14 cellular contexts compared by ENCODE assay signal in the genomic region with DNA sequence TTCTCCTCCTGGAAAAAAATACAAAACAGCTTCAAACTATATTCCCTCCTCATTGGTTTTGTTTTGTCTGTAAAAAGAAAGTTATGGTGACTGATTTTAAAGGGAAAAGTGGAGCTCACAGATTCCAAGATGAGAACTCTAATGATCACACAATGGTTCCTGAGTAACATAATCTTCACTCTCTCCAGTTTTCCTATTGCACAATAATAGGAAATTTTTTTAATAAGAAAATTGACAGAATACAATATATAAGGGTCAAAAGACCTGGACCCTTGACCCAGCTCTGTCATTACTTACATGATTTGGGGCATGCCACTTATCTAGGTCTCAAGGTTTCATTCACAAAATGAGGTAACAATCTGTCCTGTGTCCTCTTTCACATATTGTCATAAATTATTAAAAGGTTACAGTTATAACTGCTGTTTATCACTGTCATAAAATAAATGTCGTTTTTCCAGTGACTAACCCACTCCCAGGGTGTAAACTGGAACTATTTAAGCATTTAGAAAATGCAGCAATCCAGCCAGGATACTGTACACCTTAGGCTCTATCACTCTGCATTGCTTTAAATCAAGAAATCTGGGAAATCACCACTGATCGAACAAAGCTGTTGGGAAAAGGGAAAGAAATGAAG. TPM values are rescaled to one million over a fixed set of nuclear protein-coding genes. Genes with fewer than 3 reads are reported as not detected.
DNase-seq lines count a peak whose midpoint lies in the region; ATAC-seq lines count a peak whose summit lies in the region.
"Had no signal": no experiment of that assay in that cellular context is flagged by ENCODE, and none has a peak within 500 bp of the region (broad histone marks: within the 10 kb centered on the region; RNA-seq: fewer than 3 reads in every experiment).

No MANE protein-coding gene starts in this region.

- peaks cover 11% of the 10 kb centered on the region for H3K36me3 ChIP-seq in SK-N-MC (ENCODE audit: insufficient read depth, low read length)
- H3K36me3 ChIP-seq in effector memory CD4-positive, alpha-beta T cell (ENCODE audit: control insufficient read depth, insufficient read depth, low read length) = peaks cover 21% of the 10 kb centered on the region

- H3K4me1 Mint-ChIP-seq in activated CD4-positive, alpha-beta T cell treated with anti-CD3 and anti-CD28 coated beads, Interleukin-2, amount 10 ng/mL, durations not matched to agents 24 days and 14 days = peaks cover 58% of the 10 kb centered on the region
- H3K4me1 Mint-ChIP-seq in stimulated activated effector memory CD8-positive, alpha-beta T cell treated with anti-CD3 and anti-CD28 coated beads, Interleukin-12 subunit alpha, Interleukin-12 subunit beta, amount 100 ng/mL, for 72 hours = peaks cover 72% of the 10 kb centered on the region

- H3K36me3 Mint-ChIP-seq in activated CD4-positive, alpha-beta T cell treated with anti-CD3 and anti-CD28 coated beads, Interleukin-2, amount 10 ng/mL, durations not matched to agents 24 days and 14 days (ENCODE audit: low read depth) = peaks cover 27% of the 10 kb centered on the region
- H3K36me3 Mint-ChIP-seq in stimulated activated effector memory CD8-positive, alpha-beta T cell treated with anti-CD3 and anti-CD28 coated beads, Interleukin-12 subunit alpha, Interleukin-12 subunit beta, amount 100 ng/mL, for 72 hours = peaks cover 24% of the 10 kb centered on the region

- ATAC-seq in stimulated activated effector memory CD8-positive, alpha-beta T cell treated with anti-CD3 and anti-CD28 coated beads, Interleukin-12 subunit alpha, Interleukin-12 subunit beta, amount 100 ng/mL, for 72 hours = no peak
- ATAC-seq in HG02852 (IDR thresholded peaks at IDR 0.05; ENCODE audit: unreplicated experiment) = no peak

- H3K4me1 ChIP-seq in effector memory CD4-positive, alpha-beta T cell (ENCODE audit: control insufficient read depth, insufficient read depth, low read length, poor library complexity, severe bottlenecking) = peaks cover 46% of the 10 kb centered on the region

- no peaks in the 10 kb centered on the region for H3K27me3 Mint-ChIP-seq in activated CD4-positive, alpha-beta T cell treated with anti-CD3 and anti-CD28 coated beads, Interleukin-2, amount 10 ng/mL, durations not matched to agents 24 days and 14 days

- intact Hi-C loops in activated CD4-positive, alpha-beta T cell treated with anti-CD3 and anti-CD28 coated beads, Interleukin-2, amount 10 ng/mL, durations not matched to agents 24 days and 14 days (cut with micrococcal nuclease) = loop anchor here (2.0 to 10.0 kb wide), 2 partner anchors 14 to 338 kb away; no protein-coding TSS in a partner anchor

- H3K4me3 Mint-ChIP-seq in activated CD4-positive, alpha-beta T cell treated with anti-CD3 and anti-CD28 coated beads, Interleukin-2, amount 10 ng/mL, durations not matched to agents 24 days and 14 days = peak overlapping the region; percentile 68
- peak overlapping the region; percentile 81 for H3K4me3 Mint-ChIP-seq in stimulated activated effector memory CD8-positive, alpha-beta T cell treated with anti-CD3 and anti-CD28 coated beads, Interleukin-12 subunit alpha, Interleukin-12 subunit beta, amount 100 ng/mL, for 72 hours

- H3K27ac Mint-ChIP-seq in activated CD4-positive, alpha-beta T cell treated with anti-CD3 and anti-CD28 coated beads, Interleukin-2, amount 10 ng/mL, durations not matched to agents 24 days and 14 days = peak overlapping the region; percentile 50
- H3K27ac Mint-ChIP-seq in stimulated activated effector memory CD8-positive, alpha-beta T cell treated with anti-CD3 and anti-CD28 coated beads, Interleukin-12 subunit alpha, Interleukin-12 subunit beta, amount 100 ng/mL, for 72 hours = peak overlapping the region; percentile 88
- H3K27ac Mint-ChIP-seq: nephron had no signal

- peak overlapping the region; percentile 48; the same call in 1 of the 2 replicates for H3K27ac ChIP-seq in SK-N-MC
- H3K27ac ChIP-seq in effector memory CD4-positive, alpha-beta T cell (ENCODE audit: insufficient read depth, low read length, poor library complexity, severe bottlenecking) = peak overlapping the region; percentile 81
- H3K27ac ChIP-seq: HL-60 had no signal

- H3K9ac ChIP-seq in SK-N-MC (ENCODE audit: insufficient read length) = no peak overlapping the region

- H3K9me3 Mint-ChIP-seq in activated CD4-positive, alpha-beta T cell treated with anti-CD3 and anti-CD28 coated beads, Interleukin-2, amount 10 ng/mL, durations not matched to agents 24 days and 14 days = no peaks in the 10 kb centered on the region
- no peaks in the 10 kb centered on the region for H3K9me3 Mint-ChIP-seq in stimulated activated effector memory CD8-positive, alpha-beta T cell treated with anti-CD3 and anti-CD28 coated beads, Interleukin-12 subunit alpha, Interleukin-12 subunit beta, amount 100 ng/mL, for 72 hours

- H3K4me3 ChIP-seq in SK-N-MC = no peak overlapping the region
- peak overlapping the region; percentile 90 for H3K4me3 ChIP-seq in effector memory CD4-positive, alpha-beta T cell (ENCODE audit: insufficient read depth, low read depth, low read length, poor library complexity, severe bottlenecking)

- DNase-seq in activated CD4-positive, alpha-beta T cell treated with anti-CD3 and anti-CD28 coated beads, Interleukin-2, amount 10 ng/mL, durations not matched to agents 24 days and 14 days = no peak
- no peak for DNase-seq in activated CD4-positive, alpha-beta T cell treated with anti-CD3 and anti-CD28 coated beads for 1 hour
- DNase-seq in SK-N-MC (ENCODE audit: low read depth, low spot score) (no peak), hepatic stellate cell (ENCODE audit: low spot score) (no peak), HK-2 (ENCODE audit: unreplicated experiment) (no peak)
- no peak for DNase-seq in effector memory CD4-positive, alpha-beta T cell
- no peak for DNase-seq in stimulated activated effector memory CD8-positive, alpha-beta T cell treated with anti-CD3 and anti-CD28 coated beads, Interleukin-12 subunit alpha, Interleukin-12 subunit beta, amount 100 ng/mL, for 72 hours (ENCODE audit: low spot score in 2 of 2)
- DNase-seq: activated CD4-positive, alpha-beta T cell treated with anti-CD3 and anti-CD28 coated beads for 4 hours; amniotic stem cell; foreskin melanocyte had no signal

- H3K27me3 ChIP-seq in effector memory CD4-positive, alpha-beta T cell (replicated peaks; ENCODE audit: control insufficient read depth, insufficient read depth, low read length, poor library complexity, severe bottlenecking) = no peaks in the 10 kb centered on the region

- no peaks in the 10 kb centered on the region for H3K9me3 ChIP-seq in SK-N-MC (ENCODE audit: low read depth, low read length)
- no peaks in the 10 kb centered on the region for H3K9me3 ChIP-seq in effector memory CD4-positive, alpha-beta T cell (ENCODE audit: control insufficient read depth, low read length)

RNA-seq across cellular contexts. Expression of gene MGAT4A, which starts 4.1 kb away (rescaled TPM):
- 48.8 and 49.2 TPM in 2 replicates for total RNA-seq in activated CD4-positive, alpha-beta T cell treated with anti-CD3 and anti-CD28 coated beads, Interleukin-2, amount 10 ng/mL, durations not matched to agents 24 days and 14 days
- total RNA-seq: M059J had no signal
